10 cellular contexts compared by ENCODE assay signal in the genomic region with DNA sequence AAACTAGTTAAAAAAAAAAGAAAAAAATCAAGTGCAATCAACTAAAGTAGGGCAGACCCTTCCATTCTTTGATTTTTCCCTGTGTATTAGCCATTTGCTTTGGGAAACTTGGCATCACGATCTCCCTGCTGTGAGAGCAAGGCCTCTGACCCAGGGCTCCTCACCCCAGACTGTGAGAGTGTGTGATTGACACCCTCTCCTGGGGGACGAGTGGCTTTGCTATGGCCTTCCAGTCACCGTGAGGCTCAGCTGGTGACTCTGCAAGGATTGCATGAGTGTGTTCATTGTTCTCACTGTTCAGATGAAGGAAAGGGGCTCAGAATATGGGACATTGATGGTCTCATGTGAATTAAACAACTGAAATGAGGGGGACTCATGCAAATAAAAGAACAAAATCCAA.
DNase-seq lines count a peak whose midpoint lies in the region; ATAC-seq, FAIRE-seq and TF ChIP-seq lines count a peak whose summit lies in the region.
"Had no signal": no experiment of that assay in that cellular context is flagged by ENCODE, and none has a peak within 500 bp of the region (broad histone marks: within the 10 kb centered on the region; RNA-seq: fewer than 3 reads in every experiment).

No MANE protein-coding gene starts in this region.

- peaks cover 9 to 53% (median 36%) of the 10 kb centered on the region in 4 donors for H3K4me1 Mint-ChIP-seq in CD4-positive, CD25-positive, alpha-beta regulatory T cell
- H3K4me1 Mint-ChIP-seq in neural progenitor cell = peaks cover 58% of the 10 kb centered on the region

- no peaks in the 10 kb centered on the region for H3K9me3 ChIP-seq in CD4-positive, CD25-positive, alpha-beta regulatory T cell (ENCODE audit: control insufficient read depth in 2 of 2, low read length in 2 of 2)
- no peaks in the 10 kb centered on the region for H3K9me3 ChIP-seq in neural progenitor cell (ENCODE audit: low read depth)

- H3K4me2 ChIP-seq in neural progenitor cell = peak overlapping the region; percentile 25

- FAIRE-seq in HTR-8/SVneo (lab: Jason Lieb, UNC) = peak; percentile 16
- FAIRE-seq: colon had no signal

- no peaks in the 10 kb centered on the region for H3K27me3 ChIP-seq in CD4-positive, CD25-positive, alpha-beta regulatory T cell (ENCODE audit: control insufficient read depth, insufficient read depth, low read length)
- H3K27me3 ChIP-seq in neural progenitor cell = no peaks in the 10 kb centered on the region

- no peak overlapping the region for H2AFZ ChIP-seq in neural progenitor cell (replicated peaks)

- peaks cover 8% of the 10 kb centered on the region for H4K20me1 ChIP-seq in neural progenitor cell (ENCODE audit: low read depth)

- H3F3A ChIP-seq in neural progenitor cell (ENCODE audit: low read depth) = no peaks in the 10 kb centered on the region

- peak overlapping the region; percentile 71 for H3K4me3 ChIP-seq in CD4-positive, CD25-positive, alpha-beta regulatory T cell (ENCODE audit: low read depth, low read length)
- no peak overlapping the region for H3K4me3 ChIP-seq in neural progenitor cell

- no peak overlapping the region for H3K27ac Mint-ChIP-seq in CD4-positive, CD25-positive, alpha-beta regulatory T cell
- H3K27ac Mint-ChIP-seq in neural progenitor cell = peak overlapping the region; percentile 96
- H3K27ac Mint-ChIP-seq: T-helper 1 cell treated with Interleukin-12 subunit alpha and Interleukin-12 subunit beta and Interleukin-4 antibody, amounts not matched to agents 30 μg/mL and 1 μg/mL, for 36 hours had no signal

- H3K79me2 ChIP-seq in neural progenitor cell (ENCODE audit: low read depth) = no peaks in the 10 kb centered on the region

- H3K9me3 Mint-ChIP-seq in CD4-positive, CD25-positive, alpha-beta regulatory T cell = peaks cover 0 to 5% (median 0%) of the 10 kb centered on the region in 7 donors
- no peaks in the 10 kb centered on the region for H3K9me3 Mint-ChIP-seq in neural progenitor cell
- H3K9me3 Mint-ChIP-seq: T-helper 1 cell treated with Interleukin-12 subunit alpha and Interleukin-12 subunit beta and Interleukin-4 antibody, amounts not matched to agents 30 μg/mL and 1 μg/mL, for 36 hours had no signal

- peaks cover 34% of the 10 kb centered on the region for H3K4me1 ChIP-seq in CD4-positive, CD25-positive, alpha-beta regulatory T cell (ENCODE audit: control insufficient read depth, insufficient read depth, low read length, poor library complexity, severe bottlenecking)
- peaks cover 17% of the 10 kb centered on the region for H3K4me1 ChIP-seq in neural progenitor cell

- TF ChIP-seq CTCF in neural progenitor cell (IDR thresholded peaks at IDR 0.05) = no peak

- peaks cover 2% of the 10 kb centered on the region for H3K36me3 ChIP-seq in CD4-positive, CD25-positive, alpha-beta regulatory T cell (ENCODE audit: control insufficient read depth, insufficient read depth, low read length)
- H3K36me3 ChIP-seq in neural progenitor cell = no peaks in the 10 kb centered on the region

- peaks cover 20% of the 10 kb centered on the region for H3K36me3 Mint-ChIP-seq in CD4-positive, CD25-positive, alpha-beta regulatory T cell
- H3K36me3 Mint-ChIP-seq in neural progenitor cell = peaks cover 17% of the 10 kb centered on the region

- ATAC-seq in CD4-positive, CD25-positive, alpha-beta regulatory T cell (ENCODE audit: low read depth in 2 of 2) = no peak
- no peak for ATAC-seq in GM21381 (IDR thresholded peaks at IDR 0.05; ENCODE audit: unreplicated experiment)

- peak overlapping the region; percentile 1 to 79 (median 71) for H3K4me3 Mint-ChIP-seq in CD4-positive, CD25-positive, alpha-beta regulatory T cell
- peak overlapping the region; percentile 70 for H3K4me3 Mint-ChIP-seq in neural progenitor cell
- H3K4me3 Mint-ChIP-seq: T-helper 1 cell treated with Interleukin-12 subunit alpha and Interleukin-12 subunit beta and Interleukin-4 antibody, amounts not matched to agents 30 μg/mL and 1 μg/mL, for 36 hours had no signal

- H3K27ac ChIP-seq in CD4-positive, CD25-positive, alpha-beta regulatory T cell (ENCODE audit: insufficient read depth, low read length, poor library complexity, severe bottlenecking) = no peak overlapping the region
- no peak overlapping the region for H3K27ac ChIP-seq in neural progenitor cell

- no peak overlapping the region for H3K9ac ChIP-seq in neural progenitor cell

- no peak for DNase-seq in CD4-positive, CD25-positive, alpha-beta regulatory T cell
- no peak for DNase-seq in HTR-8/SVneo (ENCODE audit: insufficient read length, low spot score)
- DNase-seq in ecto neural progenitor cell (ENCODE audit: low spot score) = peak; percentile 68
- peak; percentile 58 for DNase-seq in neural progenitor cell (ENCODE audit: low spot score)
- DNase-seq in DMS 273 treated with DMSO at 0.1 percent for 48 hours (lab: John Stamatoyannopoulos, UW) = no peak
- no peak for DNase-seq in activated effector memory CD4-positive, alpha-beta T cell treated with anti-CD3 and anti-CD28 coated beads, Interleukin-2, amount 50 U/mL, for 16 hours
- no peak for DNase-seq in NOMO-1 treated with dmso at 0.1 percent for 144 hours (lab: John Stamatoyannopoulos, UW; ENCODE audit: unreplicated experiment)

- H3K27me3 Mint-ChIP-seq in CD4-positive, CD25-positive, alpha-beta regulatory T cell = peaks cover 4% of the 10 kb centered on the region
- no peaks in the 10 kb centered on the region for H3K27me3 Mint-ChIP-seq in neural progenitor cell (ENCODE audit: insufficient read depth, low read depth)

Comparison
In these comparisons a context has a peak if more than half of its experiments do, and no peak if none do; other contexts are left out.
1. DNase-seq: peak in ecto neural progenitor cell (single experiment) and neural progenitor cell (single experiment); none in CD4-positive, CD25-positive, alpha-beta regulatory T cell (0 of 3), HTR-8/SVneo (single experiment), DMS 273 treated with DMSO at 0.1 percent for 48 hours (single experiment), activated effector memory CD4-positive, alpha-beta T cell treated with anti-CD3 and anti-CD28 coated beads, Interleukin-2, amount 50 U/mL, for 16 hours (single experiment) and NOMO-1 treated with dmso at 0.1 percent for 144 hours (single experiment).